24 cellular contexts compared by ENCODE assay signal in genomic region chr3:57383838-57384237, GRCh38.
"Had no signal": no experiment of that assay in that cellular context is flagged by ENCODE, and none has a peak within 500 bp of the region (broad histone marks: within the 10 kb centered on the region; RNA-seq: fewer than 3 reads in every experiment).

No MANE protein-coding gene starts in this region.

- H3K4me2 ChIP-seq: SK-N-SH had no signal

- H3K9ac ChIP-seq: SK-N-SH had no signal

- DNase-seq: IMR-90, Karpas-422, KG1, MV-4-11, NCI-H1048, NCI-H1105, NCI-H1417, NCI-H1436 treated with DMSO at 0.1 percent for 48 hours, NCI-H1694, NCI-H187 treated with DMSO at 0.1 percent for 48 hours, NCI-H2029 treated with DMSO at 0.1 percent for 48 hours, NCI-H2227 treated with DMSO at 0.1 percent for 48 hours, NCI-H446, NCI-H510A, NCI-H524 treated with DMSO at 0.1 percent for 48 hours, NCI-H69, NCI-H774, PC-3, SHP77, SK-N-SH, SW 1271, T-cell had no signal

- ATAC-seq: Panc1, PC-3, T-cell had no signal

- H3K27ac ChIP-seq: RWPE1 had no signal

- H3K9me2 ChIP-seq: SK-N-SH had no signal

- H3K9me3 ChIP-seq: SK-N-SH had no signal
